Comparison of ENCODE assay signal across 19 cellular contexts in the genomic region with DNA sequence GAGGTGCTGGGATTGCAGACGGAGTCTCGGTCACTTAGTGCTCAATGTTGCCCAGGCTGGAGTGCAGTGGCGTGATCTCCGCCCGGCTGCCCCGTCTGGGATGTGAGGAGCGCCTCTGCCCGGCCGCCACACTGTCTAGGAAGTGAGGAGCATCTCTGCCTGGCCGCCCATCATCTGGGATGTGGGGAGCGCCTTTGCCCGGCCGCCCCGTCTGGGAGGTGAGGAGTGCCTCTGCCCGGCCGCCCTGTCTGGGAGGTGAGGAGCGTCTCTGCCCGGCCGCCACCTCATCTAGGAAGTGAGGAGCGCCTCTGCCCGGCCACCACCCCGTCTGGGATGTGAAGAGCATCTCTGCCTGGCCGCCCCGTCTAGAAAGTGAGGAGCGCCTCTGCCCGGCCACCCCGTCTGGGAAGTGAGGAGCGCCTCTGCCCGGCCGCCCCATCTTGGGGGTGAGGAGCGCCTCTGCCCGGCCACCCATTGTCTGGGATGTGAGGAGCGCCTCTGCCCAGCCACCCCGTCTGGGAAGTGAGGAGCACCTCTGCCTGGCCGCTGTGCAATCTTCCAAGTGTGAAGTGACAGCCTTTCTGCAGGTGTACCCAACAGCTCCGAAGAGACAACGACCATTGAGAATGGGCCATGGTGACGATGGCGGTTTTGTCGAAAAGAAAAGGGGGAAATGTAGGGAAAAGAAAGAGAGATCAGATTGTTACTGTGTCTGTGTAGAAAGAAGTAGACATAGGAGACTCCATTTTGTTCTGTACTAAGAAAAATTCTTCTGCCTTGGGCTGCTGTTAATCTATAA. TPM values are rescaled to one million over a fixed set of nuclear protein-coding genes. Genes with fewer than 3 reads are reported as not detected.
"Had no signal": no experiment of that assay in that cellular context is flagged by ENCODE, and none has a peak within 500 bp of the region (broad histone marks: within the 10 kb centered on the region; RNA-seq: fewer than 3 reads in every experiment).

No MANE protein-coding gene starts in this region.

RNA-seq across cellular contexts. Expression of a gene that starts 46.0 kb away (rescaled TPM):
- total RNA-seq: activated naive CD4-positive, alpha-beta T cell treated with anti-CD3 and anti-CD28 coated beads for 36 hours; activated naive CD4-positive, alpha-beta T cell treated with anti-CD3 and anti-CD28 coated beads, Interleukin-2, amount 50 U/mL, for 72 hours; activated naive CD8-positive, alpha-beta T cell treated with anti-CD3 and anti-CD28 coated beads for 36 hours; activated naive CD8-positive, alpha-beta T cell treated with anti-CD3 and anti-CD28 coated beads, Interleukin-2, amount 10 ng/mL, durations not matched to agents 7 days and 5 days; activated T-cell treated with anti-CD3 and anti-CD28 coated beads, Interleukin-2, amount 50 U/mL, for 4 hours; activated T-cell treated with anti-CD3 and anti-CD28 coated beads, Interleukin-2, amount 50 U/mL, for 72 hours; activated T-helper 1 cell treated with anti-CD3 and anti-CD28 coated beads, Interleukin-12 subunit alpha, Interleukin-12 subunit beta, Interleukin-2, Interleukin-4 antibody, amounts not matched to agents 30 ng/mL and 10 ng/mL and 1 ng/mL, durations not matched to agents 14 hours and 24 hours and 36 hours; activated T-helper 17 cell treated with anti-CD3 and anti-CD28 coated beads, Interleukin-2, amount 50 U/mL, for 72 hours; activated T-helper 2 cell treated with anti-CD3 and anti-CD28 coated beads, Interferon-gamma antibody, Interleukin-2, Interleukin-4, amounts not matched to agents 10 μg/mL and 5 μg/mL and 100 μg/mL, durations not matched to agents 14 hours and 24 hours and 36 hours; aorta; ascending aorta; astrocyte; body of pancreas; breast epithelium; bronchial epithelial cell; cardiac muscle cell; chondrocyte had no signal
- polyA plus RNA-seq: adipose tissue, adrenal gland had no signal
